8 cellular contexts compared by ENCODE assay signal in genomic region chr2:9473985-9474360, GRCh38. TPM values are rescaled to one million over a fixed set of nuclear protein-coding genes. Genes with fewer than 3 reads are reported as not detected.
A peak's percentile ranks its signal among the peaks of the same experiment; 100 is the strongest.
DNase-seq lines count a peak whose midpoint lies in the region; ATAC-seq and TF ChIP-seq lines count a peak whose summit lies in the region.

No MANE protein-coding gene starts in this region.

- peak overlapping the region; percentile 73 for H3K4me3 Mint-ChIP-seq in activated T-helper 17 cell treated with anti-CD3 and anti-CD28 coated beads, Interleukin-2, amount 50 U/mL, for 72 hours
- H3K4me3 Mint-ChIP-seq in osteocyte (ENCODE audit: unreplicated experiment) = peak overlapping the region; percentile 71

- peak overlapping the region; percentile 98 for H2AFZ ChIP-seq in Loucy (ENCODE audit: low read length)

- 5% methylated on average over 39 of the region's 39 CpGs for WGBS in thymus

- no peaks in the 10 kb centered on the region for H3K9me3 ChIP-seq in Loucy (ENCODE audit: insufficient read depth, low read depth, low read length)
- H3K9me3 ChIP-seq in thymus (ENCODE audit: control insufficient read depth) = no peaks in the 10 kb centered on the region

- H3K4me2 ChIP-seq in Loucy (ENCODE audit: low read depth, low read length, poor library complexity, severe bottlenecking) = peak overlapping the region; percentile 65

- peaks cover 5% of the 10 kb centered on the region for H4K20me1 ChIP-seq in Loucy (ENCODE audit: insufficient read depth, low read length, poor library complexity, severe bottlenecking)

- H3K4me1 Mint-ChIP-seq in activated T-helper 17 cell treated with anti-CD3 and anti-CD28 coated beads, Interleukin-2, amount 50 U/mL, for 72 hours = peaks cover 29% of the 10 kb centered on the region
- peaks cover 30% of the 10 kb centered on the region for H3K4me1 Mint-ChIP-seq in osteocyte (ENCODE audit: unreplicated experiment)

- peaks cover 13% of the 10 kb centered on the region; the same call in 1 of the 2 replicates for H3K36me3 ChIP-seq in Loucy (ENCODE audit: insufficient read depth, low read length)
- peaks cover 25% of the 10 kb centered on the region for H3K36me3 ChIP-seq in thymus (ENCODE audit: control insufficient read depth, insufficient read depth)

- H3K27me3 Mint-ChIP-seq in activated T-helper 17 cell treated with anti-CD3 and anti-CD28 coated beads, Interleukin-2, amount 50 U/mL, for 72 hours = no peaks in the 10 kb centered on the region
- H3K27me3 Mint-ChIP-seq in osteocyte (ENCODE audit: unreplicated experiment) = no peaks in the 10 kb centered on the region

- CTCF ChIA-PET in AG04449 (lab: Yijun Ruan, JAX) = interaction anchor here (1.2 to 1.3 kb wide), 2 partner anchors 9 to 331 kb away, joined by 5 read pairs; no protein-coding TSS in a partner anchor

- no peaks in the 10 kb centered on the region for H3K9me2 ChIP-seq in Loucy (replicated peaks; ENCODE audit: low read depth, low read length)

- POLR2A ChIA-PET in AG04449 (lab: Yijun Ruan, JAX) = no interaction called here

- no peaks in the 10 kb centered on the region for H3K9me3 Mint-ChIP-seq in activated T-helper 17 cell treated with anti-CD3 and anti-CD28 coated beads, Interleukin-2, amount 50 U/mL, for 72 hours
- no peaks in the 10 kb centered on the region for H3K9me3 Mint-ChIP-seq in osteocyte (ENCODE audit: unreplicated experiment)

- peak overlapping the region; percentile 36 for H3K27ac Mint-ChIP-seq in activated T-helper 17 cell treated with anti-CD3 and anti-CD28 coated beads, Interleukin-2, amount 50 U/mL, for 72 hours
- peak overlapping the region; percentile 47 for H3K27ac Mint-ChIP-seq in osteocyte (ENCODE audit: unreplicated experiment)

- H3F3A ChIP-seq in Loucy (ENCODE audit: low read depth) = no peaks in the 10 kb centered on the region

- peaks cover 76% of the 10 kb centered on the region for H3K36me3 Mint-ChIP-seq in activated T-helper 17 cell treated with anti-CD3 and anti-CD28 coated beads, Interleukin-2, amount 50 U/mL, for 72 hours (ENCODE audit: low read depth)
- H3K36me3 Mint-ChIP-seq in osteocyte (ENCODE audit: unreplicated experiment) = peaks cover 17% of the 10 kb centered on the region

- TF ChIP-seq CTCF in AG04449 (IDR thresholded peaks at IDR 0.05; ENCODE audit: insufficient read depth, low read length, missing control alignments) (no peak), Loucy (conservative IDR thresholded peaks at IDR 0.05; ENCODE audit: low read length) (no peak), fibroblast of villous mesenchyme (IDR thresholded peaks at IDR 0.05; ENCODE audit: insufficient read depth, low read depth, low read length) (no peak), osteocyte (IDR thresholded peaks at IDR 0.05) (no peak)

- peak overlapping the region; percentile 89 for H3K27ac ChIP-seq in thymus (ENCODE audit: low read depth)

- ATAC-seq in GM21367 (IDR thresholded peaks at IDR 0.05; ENCODE audit: unreplicated experiment) = peak; percentile 21
- peak; percentile 61 for ATAC-seq in activated T-helper 17 cell treated with anti-CD3 and anti-CD28 coated beads, Interleukin-2, amount 50 U/mL, for 72 hours (replicated peaks)

- peaks cover 18% of the 10 kb centered on the region; the same call in 1 of the 2 replicates for H3K79me2 ChIP-seq in Loucy (ENCODE audit: insufficient read depth, low read length)

- H3K4me1 ChIP-seq in Loucy (ENCODE audit: insufficient read depth, low read length, poor library complexity, severe bottlenecking) (peaks cover 25% of the 10 kb centered on the region), thymus (ENCODE audit: control insufficient read depth, insufficient read depth, low read length) (peaks cover 12% of the 10 kb centered on the region)

- H3K4me3 ChIP-seq in AG04449 (ENCODE audit: low read depth, low read length) = peak overlapping the region; percentile 73
- H3K4me3 ChIP-seq in Loucy (ENCODE audit: low read length, poor library complexity, severe bottlenecking) = peak overlapping the region; percentile 73
- peak overlapping the region; percentile 77 for H3K4me3 ChIP-seq in fibroblast of villous mesenchyme (ENCODE audit: low read depth, low read length)
- peak overlapping the region; percentile 90 for H3K4me3 ChIP-seq in thymus (ENCODE audit: low read length)

- H3K9ac ChIP-seq in Loucy (ENCODE audit: low read depth, low read length, poor library complexity, severe bottlenecking) = peak overlapping the region; percentile 73

- DNase-seq in AG04449 (ENCODE audit: low read depth, low spot score) (no peak), fibroblast of villous mesenchyme (ENCODE audit: low read depth) (peak; percentile 42), osteocyte (ENCODE audit: extremely low spot score, unreplicated experiment) (no peak), NK-92 (lab: John Stamatoyannopoulos, UW; ENCODE audit: unreplicated experiment) (no peak)

- H3K27me3 ChIP-seq in Loucy (ENCODE audit: insufficient read depth, low read length, poor library complexity, severe bottlenecking) (no peaks in the 10 kb centered on the region), thymus (ENCODE audit: control insufficient read depth, insufficient read depth) (no peaks in the 10 kb centered on the region)

RNA-seq across cellular contexts. Expression of gene IAH1, which starts 0.4 kb away (rescaled TPM):
- 10 to 100 TPM; 61.2 to 65.1 TPM for total RNA-seq in activated T-helper 17 cell treated with anti-CD3 and anti-CD28 coated beads, Interleukin-2, amount 50 U/mL, for 72 hours
- total RNA-seq in fibroblast of villous mesenchyme (66.9 and 70.9 TPM in 2 replicates), osteocyte (68.7 and 71.6 TPM in 2 replicates)
- polyA plus RNA-seq in thymus = 80.2 TPM

RNA-seq across cellular contexts. Expression of gene CPSF3, which starts 50.5 kb away (rescaled TPM):
- 10 to 100 TPM; 34.5 to 53.8 TPM for total RNA-seq in activated T-helper 17 cell treated with anti-CD3 and anti-CD28 coated beads, Interleukin-2, amount 50 U/mL, for 72 hours
- total RNA-seq in fibroblast of villous mesenchyme = 41.9 and 68.2 TPM in 2 replicates
- total RNA-seq in osteocyte = 27.7 and 28.8 TPM in 2 replicates
- 39.3 TPM for polyA plus RNA-seq in thymus

RNA-seq across cellular contexts. Expression of gene ITGB1BP1, which starts 50.6 kb away (rescaled TPM):
- total RNA-seq in activated T-helper 17 cell treated with anti-CD3 and anti-CD28 coated beads, Interleukin-2, amount 50 U/mL, for 72 hours = 100 to 1,000 TPM; 109 to 310 TPM
- 25.8 and 33.2 TPM in 2 replicates for total RNA-seq in fibroblast of villous mesenchyme
- 91.8 and 98.0 TPM in 2 replicates for total RNA-seq in osteocyte
- 116 TPM for polyA plus RNA-seq in thymus
